Comparison of ENCODE assay signal across 8 cellular contexts in genomic region chr1:27365372-27366112, GRCh38. TPM values are rescaled to one million over a fixed set of nuclear protein-coding genes. Genes with fewer than 3 reads are reported as not detected.
DNase-seq lines count a peak whose midpoint lies in the region; ATAC-seq and TF ChIP-seq lines count a peak whose summit lies in the region.

No MANE protein-coding gene starts in this region.

- H3K36me3 ChIP-seq in Karpas-422 (ENCODE audit: insufficient read depth, low read length), result no peaks in the 10 kb centered on the region

- H2AFZ ChIP-seq in Karpas-422 (ENCODE audit: low read length), result peak overlapping the region; percentile 78; the same call in 1 of the 2 replicates

- DNase-seq in A172 (ENCODE audit: low spot score) (peak; percentile 72), Karpas-422 (peak; percentile 93), RPMI8226 (peak; percentile 88), fibroblast of the aortic adventitia (ENCODE audit: low read depth) (peak; percentile 89)
- DNase-seq in activated effector memory CD4-positive, alpha-beta T cell treated with Interleukin-2 at 50 U/mL for 16 hours, result peak; percentile 71

- H3K4me1 ChIP-seq in Karpas-422 (ENCODE audit: low read length), result peaks cover 19% of the 10 kb centered on the region

- H3K4me2 ChIP-seq in Karpas-422 (ENCODE audit: low read depth, low read length, poor library complexity, severe bottlenecking), result peak overlapping the region; percentile 100

- no peaks in the 10 kb centered on the region for H3K79me2 ChIP-seq in Karpas-422 (ENCODE audit: low read length)

- H3K4me1 Mint-ChIP-seq in nephron, result peaks cover 23% of the 10 kb centered on the region
- H3K4me1 Mint-ChIP-seq in stimulated activated naive CD8-positive, alpha-beta T cell treated with anti-CD3 and anti-CD28 coated beads, Interleukin-15, Interleukin-2, amounts not matched to agents 100 ng/mL and 50 ng/mL, for 24 hours (ENCODE audit: low read depth), result peaks cover 34% of the 10 kb centered on the region

- H3K27ac ChIP-seq in Karpas-422 (ENCODE audit: low read length), result no peak overlapping the region

- H3K27me3 ChIP-seq in Karpas-422 (ENCODE audit: low read length), result no peaks in the 10 kb centered on the region

- peaks cover 11% of the 10 kb centered on the region for H3K27me3 Mint-ChIP-seq in nephron (ENCODE audit: low read depth)
- H3K27me3 Mint-ChIP-seq in stimulated activated naive CD8-positive, alpha-beta T cell treated with anti-CD3 and anti-CD28 coated beads, Interleukin-15, Interleukin-2, amounts not matched to agents 100 ng/mL and 50 ng/mL, for 24 hours, result no peaks in the 10 kb centered on the region

- no peaks in the 10 kb centered on the region for H4K20me1 ChIP-seq in Karpas-422 (ENCODE audit: insufficient read depth, low read depth, low read length)

- H3K27ac Mint-ChIP-seq in nephron, result peak overlapping the region; percentile 87 to 92 (median 88)
- peak overlapping the region; percentile 79 for H3K27ac Mint-ChIP-seq in stimulated activated naive CD8-positive, alpha-beta T cell treated with anti-CD3 and anti-CD28 coated beads, Interleukin-15, Interleukin-2, amounts not matched to agents 100 ng/mL and 50 ng/mL, for 24 hours

- peak overlapping the region; percentile 88 to 93 (median 91) for H3K4me3 Mint-ChIP-seq in nephron
- H3K4me3 Mint-ChIP-seq in stimulated activated naive CD8-positive, alpha-beta T cell treated with anti-CD3 and anti-CD28 coated beads, Interleukin-15, Interleukin-2, amounts not matched to agents 100 ng/mL and 50 ng/mL, for 24 hours, result peak overlapping the region; percentile 81

- no peaks in the 10 kb centered on the region for H3K36me3 Mint-ChIP-seq in nephron (ENCODE audit: low read depth)
- H3K36me3 Mint-ChIP-seq in stimulated activated naive CD8-positive, alpha-beta T cell treated with anti-CD3 and anti-CD28 coated beads, Interleukin-15, Interleukin-2, amounts not matched to agents 100 ng/mL and 50 ng/mL, for 24 hours (ENCODE audit: low read depth), result no peaks in the 10 kb centered on the region

- H3K4me3 ChIP-seq in Karpas-422 (ENCODE audit: low read length) (peak overlapping the region; percentile 82), fibroblast of the aortic adventitia (ENCODE audit: low read depth, low read length) (peak overlapping the region; percentile 81)

- peak overlapping the region; percentile 79 for H3K9ac ChIP-seq in Karpas-422 (ENCODE audit: low read length)

- peak; percentile 46 for ATAC-seq in GM18909 (IDR thresholded peaks at IDR 0.05; ENCODE audit: poor library complexity, unreplicated experiment)

- no peaks in the 10 kb centered on the region for H3K9me3 Mint-ChIP-seq in nephron
- H3K9me3 Mint-ChIP-seq in stimulated activated naive CD8-positive, alpha-beta T cell treated with anti-CD3 and anti-CD28 coated beads, Interleukin-15, Interleukin-2, amounts not matched to agents 100 ng/mL and 50 ng/mL, for 24 hours, result no peaks in the 10 kb centered on the region

- H3K9me2 ChIP-seq in Karpas-422 (replicated peaks; ENCODE audit: insufficient read depth, low read length), result no peaks in the 10 kb centered on the region

- no peak for TF ChIP-seq CTCF in fibroblast of the aortic adventitia (IDR thresholded peaks at IDR 0.05; ENCODE audit: insufficient read depth, low read length)
- TF ChIP-seq CTCF in nephron (IDR thresholded peaks at IDR 0.05; ENCODE audit: unreplicated experiment in 3 of 3), result no peak

- H3K9me3 ChIP-seq in Karpas-422 (ENCODE audit: low read length), result no peaks in the 10 kb centered on the region

RNA-seq across cellular contexts. Expression of gene MAP3K6, which starts 1.2 kb away (rescaled TPM):
- total RNA-seq in A172 (2014; rRNA removed; shearing (Covaris generic)), result 7.1 and 13.2 TPM in 2 replicates
- total RNA-seq in Karpas-422 (2014; rRNA removed; shearing (Covaris generic); ENCODE audit: low replicate concordance), result 3.0 and 5.2 TPM in 2 replicates
- total RNA-seq in fibroblast of the aortic adventitia (ENCODE audit: low replicate concordance), result 13.0 and 18.2 TPM in 2 replicates

RNA-seq across cellular contexts. Expression of gene FCN3, which starts 9.1 kb away (rescaled TPM):
- total RNA-seq in A172 (2014; rRNA removed; shearing (Covaris generic)), result not detected in 2 replicates
- not detected in 2 replicates for total RNA-seq in Karpas-422 (2014; rRNA removed; shearing (Covaris generic); ENCODE audit: low replicate concordance)
- total RNA-seq in fibroblast of the aortic adventitia (ENCODE audit: low replicate concordance), result not detected in 2 replicates

RNA-seq across cellular contexts. Expression of gene CD164L2, which starts 17.6 kb away (rescaled TPM):
- total RNA-seq in A172 (2014; rRNA removed; shearing (Covaris generic)), result not detected in 2 replicates
- 0.22 TPM in 1 of 2 replicates, not detected in the other for total RNA-seq in Karpas-422 (2014; rRNA removed; shearing (Covaris generic); ENCODE audit: low replicate concordance)
- not detected in 2 replicates for total RNA-seq in fibroblast of the aortic adventitia (ENCODE audit: low replicate concordance)

RNA-seq across cellular contexts. Expression of gene SYTL1, which starts 23.7 kb away (rescaled TPM):
- total RNA-seq in A172 (2014; rRNA removed; shearing (Covaris generic)), result 1.8 and 3.5 TPM in 2 replicates
- 35.6 and 119 TPM in 2 replicates for total RNA-seq in Karpas-422 (2014; rRNA removed; shearing (Covaris generic); ENCODE audit: low replicate concordance)
- total RNA-seq in fibroblast of the aortic adventitia (ENCODE audit: low replicate concordance), result 0.09 TPM in 1 of 2 replicates, not detected in the other

RNA-seq across cellular contexts. Expression of gene GPR3, which starts 26.9 kb away (rescaled TPM):
- total RNA-seq in A172 (2014; rRNA removed; shearing (Covaris generic)), result 0.05 and 0.50 TPM in 2 replicates
- 3.6 and 3.7 TPM in 2 replicates for total RNA-seq in Karpas-422 (2014; rRNA removed; shearing (Covaris generic); ENCODE audit: low replicate concordance)
- total RNA-seq in fibroblast of the aortic adventitia (ENCODE audit: low replicate concordance), result 0.99 TPM in 1 of 2 replicates, not detected in the other
